ENCODE assay signal across 26 cellular contexts in the genomic region with DNA sequence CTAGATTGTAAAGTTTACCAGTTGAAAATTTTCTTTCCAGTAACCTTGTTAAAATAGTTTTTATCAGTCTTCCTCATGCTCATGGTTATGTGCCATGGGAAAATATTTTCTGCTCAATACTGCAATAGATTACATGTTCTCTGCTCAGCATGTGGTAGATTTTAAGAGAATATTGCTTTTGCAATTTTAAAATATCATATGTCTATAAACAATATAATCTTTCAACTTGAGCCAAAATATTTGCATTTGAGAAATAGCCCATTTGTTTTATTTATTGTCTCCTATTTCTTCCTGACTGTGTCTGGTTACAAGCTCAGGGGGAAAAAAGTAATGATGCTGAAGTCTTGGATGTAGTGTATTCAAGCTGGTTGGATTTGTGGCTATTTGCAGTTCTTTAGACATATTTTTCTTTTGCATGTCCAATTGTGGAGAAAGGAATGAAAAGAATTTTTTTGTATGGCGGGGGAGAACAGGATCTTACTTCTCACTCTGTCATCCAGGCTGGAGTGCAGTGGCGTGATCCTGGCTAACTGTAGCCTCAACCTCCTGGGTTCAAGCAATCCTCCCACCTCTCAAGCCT.
A peak's percentile ranks its signal among the peaks of the same experiment; 100 is the strongest.
DNase-seq lines count a peak whose midpoint lies in the region; ATAC-seq, FAIRE-seq and TF ChIP-seq lines count a peak whose summit lies in the region.
"Had no signal": no experiment of that assay in that cellular context is flagged by ENCODE, and none has a peak within 500 bp of the region (broad histone marks: within the 10 kb centered on the region; RNA-seq: fewer than 3 reads in every experiment).

No MANE protein-coding gene starts in this region.

- no peak overlapping the region for H3K4me3 Mint-ChIP-seq in mesothelial cell of epicardium
- H3K4me3 Mint-ChIP-seq: activated CD4-positive, alpha-beta memory T cell treated with anti-CD3 and anti-CD28 coated beads for 36 hours; GM23338; neural progenitor cell; T-helper 1 cell treated with Interleukin-12 subunit alpha and Interleukin-12 subunit beta and Interleukin-4 antibody, amounts not matched to agents 30 μg/mL and 1 μg/mL, for 36 hours had no signal

- peaks cover 0 to 7% (median under 1%) of the 10 kb centered on the region in 4 experiments; a peak in 3 of 7 replicates for H3K4me1 ChIP-seq in H1 (replicated peaks in 1 of 4; ENCODE audit: control insufficient read depth in 3 of 4, insufficient read depth in 4 of 4, low read length in 3 of 4)
- no peaks in the 10 kb centered on the region for H3K4me1 ChIP-seq in sigmoid colon
- H3K4me1 ChIP-seq: colonic mucosa, gastroesophageal sphincter, vagina had no signal

- intact Hi-C loops in sigmoid colon (cut with DNase I) = no loop called here

- no peaks in the 10 kb centered on the region for H3K79me1 ChIP-seq in H1 (ENCODE audit: low read depth, low read length)

- H3K9me3 ChIP-seq in H1 (ENCODE audit: insufficient read depth in 2 of 2, low read depth in 1 of 2, low read length in 1 of 2) (peaks cover 4 to 8% of the 10 kb centered on the region in 2 experiments; a peak in 2 of 4 replicates), sigmoid colon (no peaks in the 10 kb centered on the region)
- H3K9me3 ChIP-seq: colonic mucosa, gastroesophageal sphincter, vagina had no signal

- H3K4me3 ChIP-seq in AG09309 (ENCODE audit: control insufficient read depth, low read depth, low read length) (no peak overlapping the region), H1 (ENCODE audit: extremely low read depth in 1 of 4, insufficient read depth in 2 of 4, low read depth in 3 of 4, low read length in 4 of 4) (no peak overlapping the region), sigmoid colon (no peak overlapping the region)
- H3K4me3 ChIP-seq: colonic mucosa, gastroesophageal sphincter, GM23338, neural progenitor cell, vagina had no signal

- H3K27ac ChIP-seq in H1 (ENCODE audit: low read depth, low read length) (no peak overlapping the region), sigmoid colon (no peak overlapping the region)
- H3K27ac ChIP-seq: colonic mucosa, gastroesophageal sphincter, neural progenitor cell, vagina, VCaP had no signal

- H3K36me3 ChIP-seq in H1 (ENCODE audit: control insufficient read depth in 2 of 4, insufficient read depth in 4 of 4, low read length in 3 of 4) (no peaks in the 10 kb centered on the region), sigmoid colon (no peaks in the 10 kb centered on the region)
- H3K36me3 ChIP-seq: colonic mucosa, gastroesophageal sphincter, neural progenitor cell, vagina had no signal

- H2BK5ac ChIP-seq in H1 (ENCODE audit: low read depth, low read length) = no peak overlapping the region

- H2BK15ac ChIP-seq in H1 (ENCODE audit: low read length) = no peak overlapping the region

- H2AFZ ChIP-seq in H1 (ENCODE audit: low read length) = no peak overlapping the region
- H2AFZ ChIP-seq: GM23338, neural progenitor cell had no signal

- H3K79me2 ChIP-seq in H1 (ENCODE audit: control insufficient read depth in 1 of 2, insufficient read depth in 2 of 2, low read length in 2 of 2) = no peaks in the 10 kb centered on the region

- H4K5ac ChIP-seq in H1 (ENCODE audit: insufficient read length, low read depth, low read length) = no peak overlapping the region

- no peak overlapping the region for H4K91ac ChIP-seq in H1 (replicated peaks; ENCODE audit: insufficient read length, low read length)

- no peak overlapping the region for H3K4me2 ChIP-seq in H1 (ENCODE audit: insufficient read depth in 1 of 2, low read depth in 2 of 2, low read length in 2 of 2)
- H3K4me2 ChIP-seq: GM23338, neural progenitor cell had no signal

- H4K20me1 ChIP-seq in H1 (replicated peaks in 1 of 2; ENCODE audit: control insufficient read depth in 1 of 2, insufficient read depth in 2 of 2, low read length in 2 of 2) = no peaks in the 10 kb centered on the region

- TF ChIP-seq EP300 in H1 (IDR thresholded peaks at IDR 0.05; ENCODE audit: borderline replicate concordance in 1 of 2, low read depth in 2 of 2, low read length in 2 of 2) = no peak
- no peak for TF ChIP-seq EP300 in sigmoid colon (IDR thresholded peaks at IDR 0.05)

- no peak overlapping the region for H3K14ac ChIP-seq in H1 (ENCODE audit: insufficient read length)

- DNase-seq in AG09309 (ENCODE audit: low read depth) (peak; percentile 73), NCI-H226 (peak; percentile 64), H1 (ENCODE audit: low read depth in 1 of 2, low spot score in 2 of 2) (no peak), mesothelial cell of epicardium (ENCODE audit: low spot score in 2 of 2, unreplicated experiment in 2 of 2) (no peak), NCI-H1694 (lab: John Stamatoyannopoulos, UW) (no peak), sigmoid colon (no peak), mucosa of gallbladder (ENCODE audit: low spot score) (no peak)
- DNase-seq: activated CD4-positive, alpha-beta memory T cell treated with anti-CD3 and anti-CD28 coated beads for 36 hours; activated naive CD4-positive, alpha-beta T cell; activated T-cell treated with anti-CD3 and anti-CD28 coated beads, Interleukin-2, amount 50 U/mL, for 1 hour; aorta; colonic mucosa; DND-41; left cardiac atrium; NCI-H1436 treated with DMSO at 0.1 percent for 48 hours; NCI-H82; PC-3; SIG-M5 had no signal

- H3K56ac ChIP-seq in H1 (replicated peaks; ENCODE audit: insufficient read length, low read depth, low read length) = no peak overlapping the region

- TF ChIP-seq RAD21 in H1 (IDR thresholded peaks at IDR 0.05 in 1 of 2, conservative IDR thresholded peaks at IDR 0.05 in 1 of 2; ENCODE audit: low read depth in 2 of 2, low read length in 2 of 2) = no peak

- H3K27me3 ChIP-seq in H1 (replicated peaks in 1 of 4; ENCODE audit: control insufficient read depth in 3 of 4, extremely low read depth in 1 of 4, insufficient read depth in 3 of 4, low read length in 3 of 4) (peaks cover 0 to 2% (median 0%) of the 10 kb centered on the region in 4 experiments; a peak in 1 of 7 replicates), sigmoid colon (no peaks in the 10 kb centered on the region)
- H3K27me3 ChIP-seq: colonic mucosa, gastroesophageal sphincter, neural progenitor cell, vagina had no signal

- H3K18ac ChIP-seq in H1 (ENCODE audit: extremely low read depth, low read length) = no peak overlapping the region

- H4K8ac ChIP-seq in H1 (ENCODE audit: extremely low read depth, insufficient read depth, low read length) = no peak overlapping the region

- no peak overlapping the region for H2BK120ac ChIP-seq in H1 (replicated peaks; ENCODE audit: low read depth, low read length)

- 91% methylated on average over 2 of the region's 2 CpGs; no CpG with 5 or more reads in 1 of the 2 experiments for WGBS in H1 (ENCODE audit: extremely low coverage in 1 of 2, insufficient coverage in 1 of 2, insufficient read length in 1 of 2, insufficient replicate concordance in 2 of 2, low coverage in 1 of 2, low lambda C conversion rate in 2 of 2, missing lambda C conversion rate in 1 of 2), 2 experiments
- 72 to 77% methylated on average over 2 of the region's 2 CpGs for WGBS in sigmoid colon, 2 donors

- no peak overlapping the region for H3K23ac ChIP-seq in H1 (ENCODE audit: insufficient read length)

- FAIRE-seq in H1 (lab: Jason Lieb, UNC) = no peak
- FAIRE-seq: HepG2 had no signal

- no peaks in the 10 kb centered on the region for H3K23me2 ChIP-seq in H1 (ENCODE audit: low read depth, low read length)

- no peak for ATAC-seq in GM21737 (IDR thresholded peaks at IDR 0.05; ENCODE audit: unreplicated experiment)
- ATAC-seq: gastroesophageal sphincter, GM23338, HepG2, left cardiac atrium, PC-3 had no signal

- TF ChIP-seq POLR2A in H1 (IDR thresholded peaks at IDR 0.05; ENCODE audit: control extremely low read depth in 1 of 2, low read depth in 2 of 2, low read length in 2 of 2) (no peak), sigmoid colon (IDR thresholded peaks at IDR 0.05) (no peak)

- H3K27ac Mint-ChIP-seq in mesothelial cell of epicardium = peak overlapping the region; percentile 45
- H3K27ac Mint-ChIP-seq: activated CD4-positive, alpha-beta memory T cell treated with anti-CD3 and anti-CD28 coated beads for 36 hours; GM23338; neural progenitor cell; T-helper 1 cell treated with Interleukin-12 subunit alpha and Interleukin-12 subunit beta and Interleukin-4 antibody, amounts not matched to agents 30 μg/mL and 1 μg/mL, for 36 hours had no signal

- H2BK20ac ChIP-seq in H1 (ENCODE audit: low read length) = no peak overlapping the region

- H3K27me3 Mint-ChIP-seq in mesothelial cell of epicardium (ENCODE audit: low read depth) = no peaks in the 10 kb centered on the region
- H3K27me3 Mint-ChIP-seq: activated CD4-positive, alpha-beta memory T cell treated with anti-CD3 and anti-CD28 coated beads for 36 hours had no signal

- H3K36me3 Mint-ChIP-seq in mesothelial cell of epicardium = no peaks in the 10 kb centered on the region
- H3K36me3 Mint-ChIP-seq: activated CD4-positive, alpha-beta memory T cell treated with anti-CD3 and anti-CD28 coated beads for 36 hours had no signal

- POLR2A ChIA-PET in H1 (lab: Charles Lee; ENCODE audit: partially characterized antibody) = no interaction called here

- H3K4ac ChIP-seq in H1 (replicated peaks; ENCODE audit: insufficient read length, low read depth, low read length) = no peak overlapping the region

- H2AK5ac ChIP-seq in H1 (ENCODE audit: low read depth, low read length) = peak overlapping the region; percentile 75; the same call in 1 of the 2 replicates

- H3K4me1 Mint-ChIP-seq in mesothelial cell of epicardium = peaks cover 28% of the 10 kb centered on the region

- H3K9ac ChIP-seq in H1 (replicated peaks in 1 of 4; ENCODE audit: extremely low read depth in 1 of 4, low read depth in 3 of 4, low read length in 3 of 4) = no peak overlapping the region
- H3K9ac ChIP-seq: neural progenitor cell had no signal

- CTCF ChIA-PET in H1 (lab: Charles Lee; ENCODE audit: partially characterized antibody) = interaction anchor here (0.8 kb wide), 1 partner anchor 76 kb away, joined by 3 read pairs; no protein-coding TSS in a partner anchor

- peaks cover 7% of the 10 kb centered on the region for H3K9me3 Mint-ChIP-seq in mesothelial cell of epicardium
- H3K9me3 Mint-ChIP-seq: T-helper 1 cell treated with Interleukin-12 subunit alpha and Interleukin-12 subunit beta and Interleukin-4 antibody, amounts not matched to agents 30 μg/mL and 1 μg/mL, for 36 hours had no signal

- no peak overlapping the region for H2BK12ac ChIP-seq in H1 (ENCODE audit: low read depth, low read length)

- TF ChIP-seq CTCF in AG09309 (IDR thresholded peaks at IDR 0.05; ENCODE audit: control insufficient read depth, insufficient read depth, low read depth, low read length, missing control alignments) = no peak
- no peak for TF ChIP-seq CTCF in H1 (IDR thresholded peaks at IDR 0.05; ENCODE audit: control extremely low read depth in 1 of 3, insufficient read depth in 1 of 3, low read depth in 1 of 3, low read length in 3 of 3)
- TF ChIP-seq CTCF in mesothelial cell of epicardium (IDR thresholded peaks at IDR 0.05; ENCODE audit: unreplicated experiment) = no peak
- no peak for TF ChIP-seq CTCF in sigmoid colon (IDR thresholded peaks at IDR 0.05)

TF ChIP-seq in H1, 55 proteins besides CTCF, POLR2A, EP300 and RAD21 (continues in another document):
- TF ChIP-seq POU5F1 (IDR thresholded peaks at IDR 0.05; ENCODE audit: low read depth, low read length) = no peak
- TF ChIP-seq FOSL1 (IDR thresholded peaks at IDR 0.05; ENCODE audit: insufficient read depth, low read depth, low read length) = no peak
- no peak for TF ChIP-seq POLR2AphosphoS5 (IDR thresholded peaks at IDR 0.05; ENCODE audit: low read depth, low read length)
- no peak for TF ChIP-seq SUZ12 (IDR thresholded peaks at IDR 0.05; ENCODE audit: low read length)
- TF ChIP-seq ASH2L (IDR thresholded peaks at IDR 0.05; ENCODE audit: low read length) = no peak

Comparison
In these comparisons a context has a peak if more than half of its experiments do, and no peak if none do; other contexts are left out.
1. DNase-seq: peak in AG09309 (single experiment) and NCI-H226 (single experiment); none in H1 (0 of 2), mesothelial cell of epicardium (0 of 2), NCI-H1694 (single experiment), sigmoid colon (single experiment) and mucosa of gallbladder (single experiment).